Comparison of ENCODE assay signal across 13 cellular contexts in genomic region chr2:1136071-1136470, GRCh38.
A peak's percentile ranks its signal among the peaks of the same experiment; 100 is the strongest.
DNase-seq lines count a peak whose midpoint lies in the region; ATAC-seq and TF ChIP-seq lines count a peak whose summit lies in the region.
"Had no signal": no experiment of that assay in that cellular context is flagged by ENCODE, and none has a peak within 500 bp of the region (broad histone marks: within the 10 kb centered on the region; RNA-seq: fewer than 3 reads in every experiment).

No MANE protein-coding gene starts in this region.

- ATAC-seq in body of pancreas (peak; percentile 42), GM19324 (IDR thresholded peaks at IDR 0.05; ENCODE audit: low FRiP score, unreplicated experiment) (no peak)
- ATAC-seq: natural killer cell treated with Interleukin-12 subunit alpha and Interleukin-12 subunit beta and Interleukin-15 and Interleukin-18, amount 100 ng/mL, for 72 hours; Right ventricle myocardium inferior had no signal

- no peak overlapping the region for H2AFZ ChIP-seq in neural progenitor cell (replicated peaks)

- no peak overlapping the region for H3K27ac ChIP-seq in body of pancreas
- no peak overlapping the region for H3K27ac ChIP-seq in neural progenitor cell
- H3K27ac ChIP-seq: coronary artery, transverse colon had no signal

- no peak for TF ChIP-seq POLR2A in body of pancreas (IDR thresholded peaks at IDR 0.05)

- H3K36me3 Mint-ChIP-seq in neural progenitor cell = no peaks in the 10 kb centered on the region
- H3K36me3 Mint-ChIP-seq: natural killer cell treated with Interleukin-12 subunit alpha and Interleukin-12 subunit beta and Interleukin-15 and Interleukin-18, amount 100 ng/mL, for 72 hours had no signal

- no peaks in the 10 kb centered on the region for H3F3A ChIP-seq in neural progenitor cell (ENCODE audit: low read depth)

- H3K9me3 ChIP-seq in body of pancreas (no peaks in the 10 kb centered on the region), neural progenitor cell (ENCODE audit: low read depth) (no peaks in the 10 kb centered on the region)
- H3K9me3 ChIP-seq: transverse colon had no signal

- H3K79me2 ChIP-seq in neural progenitor cell (ENCODE audit: low read depth) = no peaks in the 10 kb centered on the region

- H3K9me3 Mint-ChIP-seq in neural progenitor cell = no peaks in the 10 kb centered on the region
- H3K9me3 Mint-ChIP-seq: natural killer cell treated with Interleukin-12 subunit alpha and Interleukin-12 subunit beta and Interleukin-15 and Interleukin-18, amount 100 ng/mL, for 72 hours had no signal

- H3K4me2 ChIP-seq in neural progenitor cell = no peak overlapping the region

- no peak overlapping the region for H3K9ac ChIP-seq in neural progenitor cell

- WGBS in body of pancreas, 2 donors = 26 to 46% methylated on average over 7 of the region's 7 CpGs

- H3K4me3 Mint-ChIP-seq in neural progenitor cell = no peak overlapping the region
- H3K4me3 Mint-ChIP-seq: natural killer cell treated with Interleukin-12 subunit alpha and Interleukin-12 subunit beta and Interleukin-15 and Interleukin-18, amount 100 ng/mL, for 72 hours had no signal

- H3K4me1 ChIP-seq in body of pancreas = peaks cover 3% of the 10 kb centered on the region
- no peaks in the 10 kb centered on the region for H3K4me1 ChIP-seq in neural progenitor cell
- H3K4me1 ChIP-seq: transverse colon had no signal

- peaks cover 6% of the 10 kb centered on the region for H3K27me3 Mint-ChIP-seq in neural progenitor cell (ENCODE audit: insufficient read depth, low read depth)

- H3K4me1 Mint-ChIP-seq in neural progenitor cell = no peaks in the 10 kb centered on the region

- intact Hi-C loops in body of pancreas (cut with DNase I) = loop anchor here (10.0 kb wide), 1 partner anchor 181 kb away; the partner anchor contains the start of gene SNTG2

- H3K27me3 ChIP-seq in body of pancreas = no peaks in the 10 kb centered on the region
- no peaks in the 10 kb centered on the region for H3K27me3 ChIP-seq in neural progenitor cell
- H3K27me3 ChIP-seq: transverse colon had no signal

- TF ChIP-seq CTCF in body of pancreas (IDR thresholded peaks at IDR 0.05) = peak; percentile 15 to 75 (median 54)
- peak; percentile 66 for TF ChIP-seq CTCF in neural progenitor cell (IDR thresholded peaks at IDR 0.05)

- H3K36me3 ChIP-seq in body of pancreas (replicated peaks in 1 of 2; ENCODE audit: insufficient read depth in 1 of 2, low read depth in 2 of 2) (no peaks in the 10 kb centered on the region), neural progenitor cell (no peaks in the 10 kb centered on the region)
- H3K36me3 ChIP-seq: transverse colon had no signal

- no peaks in the 10 kb centered on the region for H4K20me1 ChIP-seq in neural progenitor cell (ENCODE audit: low read depth)

- H3K4me3 ChIP-seq in body of pancreas (no peak overlapping the region), neural progenitor cell (no peak overlapping the region)
- H3K4me3 ChIP-seq: coronary artery, transverse colon had no signal

- DNase-seq in NCI-H2081 (lab: John Stamatoyannopoulos, UW) (peak; percentile 13 to 30), NCI-H2081 treated with DMSO at 0.1 percent for 48 hours (lab: John Stamatoyannopoulos, UW) (no peak), NAMALWA (ENCODE audit: low spot score) (peak; percentile 11), body of pancreas (peak in 1 of 4 donors; percentile 43), neural progenitor cell (ENCODE audit: low spot score) (peak; percentile 46), nucleus accumbens (lab: John Stamatoyannopoulos, UW) (no peak)
- DNase-seq in stimulated activated CD4-positive, alpha-beta T cell treated with anti-CD3 and anti-CD28 coated beads, Interleukin-15, amount 100 ng/mL, for 24 hours = no peak
- DNase-seq: stimulated activated CD4-positive, alpha-beta T cell treated with anti-CD3 and anti-CD28 coated beads, Interleukin-4, amount 100 ng/mL, for 24 hours; transverse colon had no signal

- H3K27ac Mint-ChIP-seq in neural progenitor cell = no peak overlapping the region
- H3K27ac Mint-ChIP-seq: natural killer cell treated with Interleukin-12 subunit alpha and Interleukin-12 subunit beta and Interleukin-15 and Interleukin-18, amount 100 ng/mL, for 72 hours had no signal

Comparison
In these comparisons a context has a peak if more than half of its experiments do, and no peak if none do; other contexts are left out.
1. DNase-seq: peak in NCI-H2081 (2 of 2), NAMALWA (single experiment) and neural progenitor cell (single experiment); none in NCI-H2081 treated with DMSO at 0.1 percent for 48 hours (single experiment), nucleus accumbens (0 of 56) and stimulated activated CD4-positive, alpha-beta T cell treated with anti-CD3 and anti-CD28 coated beads, Interleukin-15, amount 100 ng/mL, for 24 hours (single experiment).